8 cellular contexts compared by ENCODE assay signal in genomic region chr11:72813740-72814138, GRCh38. TPM values are rescaled to one million over a fixed set of nuclear protein-coding genes. Genes with fewer than 3 reads are reported as not detected.
DNase-seq lines count a peak whose midpoint lies in the region; ATAC-seq and TF ChIP-seq lines count a peak whose summit lies in the region.

No MANE protein-coding gene starts in this region.

- no peaks in the 10 kb centered on the region for H3K9me3 ChIP-seq in parathyroid adenoma (ENCODE audit: control insufficient read depth, low read length)

- no peaks in the 10 kb centered on the region for H3K27me3 Mint-ChIP-seq in activated T-helper 2 cell treated with anti-CD3 and anti-CD28 coated beads, Interferon-gamma antibody, Interleukin-2, Interleukin-4, amounts not matched to agents 10 μg/mL and 5 μg/mL and 100 μg/mL, durations not matched to agents 14 hours and 24 hours and 36 hours (ENCODE audit: low read depth)
- peaks cover 16% of the 10 kb centered on the region for H3K27me3 Mint-ChIP-seq in glutamatergic neuron (ENCODE audit: unreplicated experiment)

- intact Hi-C loops in activated T-helper 2 cell treated with anti-CD3 and anti-CD28 coated beads, Interferon-gamma antibody, Interleukin-2, Interleukin-4, amounts not matched to agents 10 μg/mL and 5 μg/mL and 100 μg/mL, durations not matched to agents 14 hours and 24 hours and 36 hours (cut with micrococcal nuclease) = loop anchor here (1.0 to 5.0 kb wide), 4 partner anchors 19 to 327 kb away; partner anchors contain the start of genes ARAP1 and STARD10

- H3K9me3 Mint-ChIP-seq in activated T-helper 2 cell treated with anti-CD3 and anti-CD28 coated beads, Interferon-gamma antibody, Interleukin-2, Interleukin-4, amounts not matched to agents 10 μg/mL and 5 μg/mL and 100 μg/mL, durations not matched to agents 14 hours and 24 hours and 36 hours = no peaks in the 10 kb centered on the region
- no peaks in the 10 kb centered on the region for H3K9me3 Mint-ChIP-seq in glutamatergic neuron (ENCODE audit: unreplicated experiment)

- peak overlapping the region; percentile 80 for H3K9ac ChIP-seq in parathyroid adenoma

- ATAC-seq in GM19438 (IDR thresholded peaks at IDR 0.05; ENCODE audit: low read depth, unreplicated experiment) (peak; percentile 37), HG03457 (IDR thresholded peaks at IDR 0.05; ENCODE audit: unreplicated experiment) (peak; percentile 31)

- H3K27ac ChIP-seq in parathyroid adenoma = peak overlapping the region; percentile 89

- H3K79me2 ChIP-seq in parathyroid adenoma = no peaks in the 10 kb centered on the region

- no peak for TF ChIP-seq CTCF in glutamatergic neuron (IDR thresholded peaks at IDR 0.05; ENCODE audit: partially characterized antibody, unreplicated experiment)
- TF ChIP-seq CTCF in parathyroid adenoma (IDR thresholded peaks at IDR 0.05) = no peak

- no peaks in the 10 kb centered on the region for H3K36me3 ChIP-seq in parathyroid adenoma (ENCODE audit: control insufficient read depth, insufficient read depth, low read length)

- H3K27me3 ChIP-seq in parathyroid adenoma (ENCODE audit: control insufficient read depth, insufficient read depth, low read length) = no peaks in the 10 kb centered on the region

- peaks cover 32% of the 10 kb centered on the region for H3K4me1 Mint-ChIP-seq in activated T-helper 2 cell treated with anti-CD3 and anti-CD28 coated beads, Interferon-gamma antibody, Interleukin-2, Interleukin-4, amounts not matched to agents 10 μg/mL and 5 μg/mL and 100 μg/mL, durations not matched to agents 14 hours and 24 hours and 36 hours (ENCODE audit: low read depth)
- H3K4me1 Mint-ChIP-seq in glutamatergic neuron (ENCODE audit: low read depth, unreplicated experiment) = no peaks in the 10 kb centered on the region

- peaks cover 60% of the 10 kb centered on the region for H3K36me3 Mint-ChIP-seq in activated T-helper 2 cell treated with anti-CD3 and anti-CD28 coated beads, Interferon-gamma antibody, Interleukin-2, Interleukin-4, amounts not matched to agents 10 μg/mL and 5 μg/mL and 100 μg/mL, durations not matched to agents 14 hours and 24 hours and 36 hours (ENCODE audit: low read depth)
- H3K36me3 Mint-ChIP-seq in glutamatergic neuron (ENCODE audit: unreplicated experiment) = no peaks in the 10 kb centered on the region

- peak overlapping the region; percentile 87 for H2AFZ ChIP-seq in parathyroid adenoma

- peaks cover 7% of the 10 kb centered on the region for H3K4me1 ChIP-seq in parathyroid adenoma

- peak overlapping the region; percentile 99 for H3K4me3 Mint-ChIP-seq in activated T-helper 2 cell treated with anti-CD3 and anti-CD28 coated beads, Interferon-gamma antibody, Interleukin-2, Interleukin-4, amounts not matched to agents 10 μg/mL and 5 μg/mL and 100 μg/mL, durations not matched to agents 14 hours and 24 hours and 36 hours (ENCODE audit: low read depth)
- peak overlapping the region; percentile 83 for H3K4me3 Mint-ChIP-seq in glutamatergic neuron (ENCODE audit: unreplicated experiment)

- H3K4me3 ChIP-seq in parathyroid adenoma (ENCODE audit: low read depth, low read length) = peak overlapping the region; percentile 83

- H3K4me2 ChIP-seq in parathyroid adenoma (ENCODE audit: low read length) = peak overlapping the region; percentile 92

- DNase-seq in EH (ENCODE audit: low read depth) = peak; percentile 85
- peak; percentile 87 for DNase-seq in NCI-H748 (lab: John Stamatoyannopoulos, UW; ENCODE audit: unreplicated experiment)
- DNase-seq in activated T-helper 2 cell treated with anti-CD3 and anti-CD28 coated beads, Interferon-gamma antibody, Interleukin-2, Interleukin-4, amounts not matched to agents 10 μg/mL and 5 μg/mL and 100 μg/mL, durations not matched to agents 14 hours and 24 hours and 36 hours (ENCODE audit: low spot score) = no peak
- no peak for DNase-seq in glutamatergic neuron
- no peak for DNase-seq in CD1c-positive myeloid dendritic cell (ENCODE audit: extremely low spot score)

- H3K27ac Mint-ChIP-seq in activated T-helper 2 cell treated with anti-CD3 and anti-CD28 coated beads, Interferon-gamma antibody, Interleukin-2, Interleukin-4, amounts not matched to agents 10 μg/mL and 5 μg/mL and 100 μg/mL, durations not matched to agents 14 hours and 24 hours and 36 hours = peak overlapping the region; percentile 97
- H3K27ac Mint-ChIP-seq in glutamatergic neuron (ENCODE audit: unreplicated experiment) = no peak overlapping the region

RNA-seq across cellular contexts. Expression of gene ATG16L2, which starts 0.5 kb away (rescaled TPM):
- 86.8 and 87.1 TPM in 2 replicates for total RNA-seq in activated T-helper 2 cell treated with anti-CD3 and anti-CD28 coated beads, Interferon-gamma antibody, Interleukin-2, Interleukin-4, amounts not matched to agents 10 μg/mL and 5 μg/mL and 100 μg/mL, durations not matched to agents 14 hours and 24 hours and 36 hours
- 6.9 TPM for total RNA-seq in glutamatergic neuron (ENCODE audit: unreplicated experiment)

RNA-seq across cellular contexts. Expression of gene STARD10, which starts 19.9 kb away (rescaled TPM):
- 10.7 and 16.0 TPM in 2 replicates for total RNA-seq in activated T-helper 2 cell treated with anti-CD3 and anti-CD28 coated beads, Interferon-gamma antibody, Interleukin-2, Interleukin-4, amounts not matched to agents 10 μg/mL and 5 μg/mL and 100 μg/mL, durations not matched to agents 14 hours and 24 hours and 36 hours
- total RNA-seq in glutamatergic neuron (ENCODE audit: unreplicated experiment) = 13.5 TPM

Comparison
In these comparisons a context has a peak if more than half of its experiments do, and no peak if none do; other contexts are left out.
1. DNase-seq: peak in EH (single experiment) and NCI-H748 (single experiment); none in activated T-helper 2 cell treated with anti-CD3 and anti-CD28 coated beads, Interferon-gamma antibody, Interleukin-2, Interleukin-4, amounts not matched to agents 10 μg/mL and 5 μg/mL and 100 μg/mL, durations not matched to agents 14 hours and 24 hours and 36 hours (single experiment), glutamatergic neuron (single experiment) and CD1c-positive myeloid dendritic cell (single experiment).
2. RNA of gene ATG16L2, which starts 0.5 kb away (total RNA-seq): 86.8 to 87.1 TPM in activated T-helper 2 cell treated with anti-CD3 and anti-CD28 coated beads, Interferon-gamma antibody, Interleukin-2, Interleukin-4, amounts not matched to agents 10 μg/mL and 5 μg/mL and 100 μg/mL, durations not matched to agents 14 hours and 24 hours and 36 hours; 6.9 TPM in glutamatergic neuron (single experiment); every median in the first group is over 10 times any median in the second.